Comparison of ENCODE assay signal across 12 cellular contexts in the genomic region with DNA sequence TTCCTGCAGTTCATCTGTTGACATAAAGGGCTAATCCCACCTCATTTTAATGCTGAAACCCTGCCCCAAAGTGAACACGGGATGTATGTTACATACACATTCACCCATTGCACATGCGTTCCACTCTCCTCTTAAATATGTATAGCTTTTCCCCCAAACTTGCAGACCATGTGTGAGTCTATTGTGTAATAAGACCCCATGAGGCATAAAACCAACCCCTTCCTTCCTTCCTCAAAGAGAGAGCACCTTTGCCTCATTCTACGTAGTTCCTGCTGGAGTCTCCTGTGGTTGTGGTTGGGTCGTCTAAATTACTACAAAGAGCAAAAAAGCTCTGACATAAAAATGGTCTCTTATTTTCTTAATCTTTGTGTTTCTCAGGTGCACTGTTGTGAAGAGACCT.
A peak's percentile ranks its signal among the peaks of the same experiment; 100 is the strongest.
DNase-seq lines count a peak whose midpoint lies in the region; ATAC-seq and TF ChIP-seq lines count a peak whose summit lies in the region.
"Had no signal": no experiment of that assay in that cellular context is flagged by ENCODE, and none has a peak within 500 bp of the region (broad histone marks: within the 10 kb centered on the region; RNA-seq: fewer than 3 reads in every experiment).

No MANE protein-coding gene starts in this region.

- ATAC-seq in activated naive CD8-positive, alpha-beta T cell treated with anti-CD3 and anti-CD28 coated beads, Interleukin-2, amount 10 ng/mL, durations not matched to agents 7 days and 5 days (ENCODE audit: low read depth): peak; percentile 43
- ATAC-seq in activated naive CD8-positive, alpha-beta T cell treated with anti-CD3 and anti-CD28 coated beads, Interleukin-2, amount 50 U/mL, for 24 hours: no peak
- peak; percentile 65 for ATAC-seq in T-helper 17 cell
- no peak for ATAC-seq in lung (ENCODE audit: insufficient read depth, low FRiP score)
- ATAC-seq in GM18498 (IDR thresholded peaks at IDR 0.05; ENCODE audit: unreplicated experiment): no peak
- ATAC-seq: HepG2 had no signal

- H3K36me3 Mint-ChIP-seq in activated naive CD8-positive, alpha-beta T cell treated with anti-CD3 and anti-CD28 coated beads, Interleukin-2, amount 10 ng/mL, durations not matched to agents 7 days and 5 days: peaks cover 39% of the 10 kb centered on the region
- H3K36me3 Mint-ChIP-seq in activated naive CD8-positive, alpha-beta T cell treated with anti-CD3 and anti-CD28 coated beads, Interleukin-2, amount 50 U/mL, for 24 hours (ENCODE audit: low read depth): peaks cover 2% of the 10 kb centered on the region
- no peaks in the 10 kb centered on the region for H3K36me3 Mint-ChIP-seq in T-helper 17 cell (ENCODE audit: low read depth)

- peak overlapping the region; percentile 26 to 40 for H3K27ac ChIP-seq in lung (ENCODE audit: low read depth in 1 of 2, low read length in 1 of 2)
- H3K27ac ChIP-seq in transverse colon: peak overlapping the region in 3 of 4 donors; percentile 57 to 62 (median 58)
- H3K27ac ChIP-seq in coronary artery: peak overlapping the region in 1 of 2 donors; percentile 52

- peaks cover 8% of the 10 kb centered on the region for H3K9me3 Mint-ChIP-seq in activated naive CD8-positive, alpha-beta T cell treated with anti-CD3 and anti-CD28 coated beads, Interleukin-2, amount 10 ng/mL, durations not matched to agents 7 days and 5 days
- peaks cover 7% of the 10 kb centered on the region for H3K9me3 Mint-ChIP-seq in activated naive CD8-positive, alpha-beta T cell treated with anti-CD3 and anti-CD28 coated beads, Interleukin-2, amount 50 U/mL, for 24 hours

- TF ChIP-seq POLR2A in transverse colon (IDR thresholded peaks at IDR 0.05): no peak

- H3K9me3 ChIP-seq in T-helper 17 cell (ENCODE audit: control insufficient read depth, low read length, poor library complexity, severe bottlenecking) (peaks cover 3% of the 10 kb centered on the region), lung (ENCODE audit: control insufficient read depth in 2 of 2, insufficient read depth in 1 of 2, low read length in 1 of 2) (peaks cover 0 to 8% of the 10 kb centered on the region in 2 donors), transverse colon (peaks cover 0 to 2% of the 10 kb centered on the region in 2 donors)

- H3K4me3 ChIP-seq in lung (no peak overlapping the region), transverse colon (no peak overlapping the region), coronary artery (no peak overlapping the region)

- in situ Hi-C loops in transverse colon (cut with MboI; ENCODE audit: low pct_ligation_motif_present in 1 of 4, low pct_unique_long_range_greater_than_20kb in 1 of 4, low sequenced_read_pairs in 3 of 4): no loop called here

- DNase-seq in activated naive CD8-positive, alpha-beta T cell treated with anti-CD3 and anti-CD28 coated beads, Interleukin-2, amount 10 ng/mL, durations not matched to agents 7 days and 5 days: no peak
- DNase-seq in activated naive CD8-positive, alpha-beta T cell treated with anti-CD3 and anti-CD28 coated beads, Interleukin-2, amount 50 U/mL, for 24 hours: no peak
- DNase-seq in T-helper 17 cell: no peak
- no peak for DNase-seq in lung (ENCODE audit: low spot score)
- no peak for DNase-seq in transverse colon
- DNase-seq in iPS-NIHi7 (ENCODE audit: extremely low spot score): no peak
- DNase-seq in coronary artery (ENCODE audit: low spot score): no peak
- DNase-seq: ACHN, NCI-H524 treated with DMSO at 0.1 percent for 48 hours had no signal

- TF ChIP-seq CTCF in lung (IDR thresholded peaks at IDR 0.05; ENCODE audit: control extremely low read depth, extremely low read depth) (no peak), transverse colon (IDR thresholded peaks at IDR 0.05) (no peak), coronary artery (IDR thresholded peaks at IDR 0.05) (no peak)

- POLR2A ChIA-PET in activated naive CD8-positive, alpha-beta T cell treated with anti-CD3 and anti-CD28 coated beads, Interleukin-2, amount 10 ng/mL, durations not matched to agents 7 days and 5 days (lab: Charles Lee): interaction anchor here (0.7 to 5.8 kb wide), 9 partner anchors 154 to 373 kb away, joined by 3 to 74 read pairs (median 7); a partner anchor contains a TSS

- WGBS in lung, 2 donors: 27 to 59% methylated on average over 4 of the region's 4 CpGs
- 59 to 73% methylated on average over 3 to 4 of the region's 4 CpGs for WGBS in transverse colon (ENCODE audit: low coverage in 1 of 2), 2 donors

- H3K36me3 ChIP-seq in lung (ENCODE audit: control insufficient read depth in 2 of 2, insufficient read depth in 2 of 2, low read length in 2 of 2): no peaks in the 10 kb centered on the region
- no peaks in the 10 kb centered on the region for H3K36me3 ChIP-seq in transverse colon

- no peak overlapping the region for H3K4me3 Mint-ChIP-seq in activated naive CD8-positive, alpha-beta T cell treated with anti-CD3 and anti-CD28 coated beads, Interleukin-2, amount 10 ng/mL, durations not matched to agents 7 days and 5 days
- no peak overlapping the region for H3K4me3 Mint-ChIP-seq in activated naive CD8-positive, alpha-beta T cell treated with anti-CD3 and anti-CD28 coated beads, Interleukin-2, amount 50 U/mL, for 24 hours
- H3K4me3 Mint-ChIP-seq in T-helper 17 cell: no peak overlapping the region
- H3K4me3 Mint-ChIP-seq: activated naive CD4-positive, alpha-beta T cell treated with anti-CD3 and anti-CD28 coated beads, Interleukin-2, amount 50 U/mL, for 24 hours had no signal

- intact Hi-C loops in transverse colon (cut with DNase I; ENCODE audit: low total_unique reads): no loop called here

- H3K27me3 ChIP-seq in lung (ENCODE audit: control insufficient read depth, insufficient read depth): no peaks in the 10 kb centered on the region
- no peaks in the 10 kb centered on the region for H3K27me3 ChIP-seq in transverse colon

- H3K4me1 Mint-ChIP-seq in activated naive CD8-positive, alpha-beta T cell treated with anti-CD3 and anti-CD28 coated beads, Interleukin-2, amount 10 ng/mL, durations not matched to agents 7 days and 5 days: peaks cover 42% of the 10 kb centered on the region
- peaks cover 27% of the 10 kb centered on the region for H3K4me1 Mint-ChIP-seq in activated naive CD8-positive, alpha-beta T cell treated with anti-CD3 and anti-CD28 coated beads, Interleukin-2, amount 50 U/mL, for 24 hours
- H3K4me1 Mint-ChIP-seq in T-helper 17 cell: peaks cover 20% of the 10 kb centered on the region

- H3K4me1 ChIP-seq in lung (ENCODE audit: control insufficient read depth in 2 of 2, insufficient read depth in 2 of 2, low read length in 2 of 2) (peaks cover 6 to 8% of the 10 kb centered on the region in 2 donors), transverse colon (peaks cover 0 to 31% (median 10%) of the 10 kb centered on the region in 4 donors)

- TF ChIP-seq EP300 in transverse colon (IDR thresholded peaks at IDR 0.05; ENCODE audit: low read depth): no peak

- no peak overlapping the region for H3K27ac Mint-ChIP-seq in activated naive CD8-positive, alpha-beta T cell treated with anti-CD3 and anti-CD28 coated beads, Interleukin-2, amount 10 ng/mL, durations not matched to agents 7 days and 5 days
- H3K27ac Mint-ChIP-seq in activated naive CD8-positive, alpha-beta T cell treated with anti-CD3 and anti-CD28 coated beads, Interleukin-2, amount 50 U/mL, for 24 hours: no peak overlapping the region
- no peak overlapping the region for H3K27ac Mint-ChIP-seq in T-helper 17 cell
- H3K27ac Mint-ChIP-seq: activated naive CD4-positive, alpha-beta T cell treated with anti-CD3 and anti-CD28 coated beads, Interleukin-2, amount 50 U/mL, for 24 hours had no signal

- no peaks in the 10 kb centered on the region for H3K27me3 Mint-ChIP-seq in activated naive CD8-positive, alpha-beta T cell treated with anti-CD3 and anti-CD28 coated beads, Interleukin-2, amount 10 ng/mL, durations not matched to agents 7 days and 5 days
- no peaks in the 10 kb centered on the region for H3K27me3 Mint-ChIP-seq in activated naive CD8-positive, alpha-beta T cell treated with anti-CD3 and anti-CD28 coated beads, Interleukin-2, amount 50 U/mL, for 24 hours
- no peaks in the 10 kb centered on the region for H3K27me3 Mint-ChIP-seq in T-helper 17 cell
- H3K27me3 Mint-ChIP-seq: activated naive CD4-positive, alpha-beta T cell treated with anti-CD3 and anti-CD28 coated beads, Interleukin-2, amount 50 U/mL, for 24 hours had no signal

Comparison
In these comparisons a context has a peak if more than half of its experiments do, and no peak if none do; other contexts are left out.
1. ATAC-seq: peak in activated naive CD8-positive, alpha-beta T cell treated with anti-CD3 and anti-CD28 coated beads, Interleukin-2, amount 10 ng/mL, durations not matched to agents 7 days and 5 days (single experiment) and T-helper 17 cell (single experiment); none in activated naive CD8-positive, alpha-beta T cell treated with anti-CD3 and anti-CD28 coated beads, Interleukin-2, amount 50 U/mL, for 24 hours (single experiment), lung (single experiment) and GM18498 (single experiment).